In the genomic region with DNA sequence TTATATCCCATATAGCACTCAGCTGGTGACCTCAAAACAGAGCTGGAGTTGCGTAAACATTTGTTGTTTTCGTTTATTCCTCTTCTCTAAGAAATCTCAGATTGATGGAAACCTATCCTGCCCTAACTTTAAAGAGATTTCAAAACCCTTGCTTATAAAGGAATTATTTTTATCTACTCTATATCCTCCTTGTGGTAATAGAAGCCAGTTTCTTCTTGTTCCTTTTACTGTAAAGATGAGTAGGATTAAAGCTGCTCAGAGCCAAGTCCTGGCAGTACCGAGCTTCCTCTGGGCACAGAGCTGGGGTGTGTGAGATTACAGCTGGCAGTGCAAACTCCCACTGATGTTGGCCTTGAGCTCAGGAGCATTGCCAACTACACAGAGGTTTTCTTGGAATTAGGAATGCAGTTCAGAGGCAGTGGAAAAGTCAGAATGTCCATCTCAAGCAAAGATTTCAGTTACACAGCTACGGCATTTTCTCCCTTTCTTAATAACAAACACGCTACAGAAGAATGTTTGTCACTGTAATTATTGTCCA, we compare ENCODE assay signal across 1 cellular context.
A peak's percentile ranks its signal among the peaks of the same experiment; 100 is the strongest.
TF ChIP-seq lines count a peak whose summit lies in the region.

No MANE protein-coding gene starts in this region.

TF ChIP-seq in K562, 482 proteins besides CTCF, POLR2A, EP300 and RAD21:
- TF ChIP-seq CEBPB (tag; IDR thresholded peaks at IDR 0.05) (peak; percentile 31; the same call in 1 of the 2 replicates), CEBPG (CRISPR knock-in tag; IDR thresholded peaks at IDR 0.05) (no peak), CEBPG (tag; conservative IDR thresholded peaks at IDR 0.05 in 1 of 2, IDR thresholded peaks at IDR 0.05 in 1 of 2) (0 out of 4 replicates have a peak, but pooled peaks of 1 of the 2 experiments have one; percentile 6), RFX5 (IDR thresholded peaks at IDR 0.05; ENCODE audit: low read depth, low read length) (no peak), FIP1L1 (IDR thresholded peaks at IDR 0.05; ENCODE audit: low read depth, low read length, poor library complexity, severe bottlenecking) (no peak)
